In the genomic region with DNA sequence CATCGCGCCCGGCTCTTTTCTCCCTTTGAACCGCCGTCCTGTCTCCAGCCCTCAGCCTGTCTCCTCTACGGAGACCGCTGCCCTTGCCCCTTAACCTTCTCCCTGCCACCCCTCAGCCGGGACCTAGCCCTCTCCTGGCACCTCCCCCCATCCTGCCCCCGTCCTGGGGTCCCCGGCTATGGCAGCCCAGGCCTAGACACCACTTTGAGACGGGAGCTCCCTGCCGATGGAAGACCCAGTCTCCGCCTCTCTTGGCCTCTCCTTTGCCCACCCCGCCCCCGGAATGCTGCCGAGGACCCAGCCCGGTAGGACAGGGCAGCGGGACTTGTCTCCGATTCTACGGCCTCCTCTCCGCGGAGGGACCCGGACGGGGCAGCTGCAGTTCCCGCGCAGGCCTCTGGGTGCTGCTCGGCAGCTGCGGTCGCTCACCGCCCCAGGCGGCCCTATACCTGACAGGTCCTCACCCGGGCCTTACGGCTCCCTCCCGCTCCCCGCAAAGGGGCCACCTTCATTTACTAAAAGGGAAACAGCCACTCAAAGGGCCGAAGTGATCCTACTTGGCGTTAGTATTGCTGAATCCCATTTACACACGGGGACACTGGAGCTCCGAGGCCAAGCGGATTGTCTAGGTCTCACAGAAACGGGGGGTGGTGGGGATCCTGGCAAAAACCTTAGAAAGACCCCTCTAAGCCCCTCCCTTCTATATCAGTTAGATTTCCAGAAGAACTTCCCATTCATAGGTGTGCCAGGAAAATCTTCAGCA, we compare ENCODE assay signal across 8 cellular contexts. TPM values are rescaled to one million over a fixed set of nuclear protein-coding genes. Genes with fewer than 3 reads are reported as not detected.
A peak's percentile ranks its signal among the peaks of the same experiment; 100 is the strongest.
DNase-seq lines count a peak whose midpoint lies in the region; ATAC-seq and TF ChIP-seq lines count a peak whose summit lies in the region.

No MANE protein-coding gene starts in this region.

- H3K36me3 Mint-ChIP-seq in activated naive CD8-positive, alpha-beta T cell treated with anti-CD3 and anti-CD28 coated beads for 36 hours, result no peaks in the 10 kb centered on the region

- H3K4me1 ChIP-seq in heart right ventricle (peaks cover 0 to 9% (median 7%) of the 10 kb centered on the region in 9 donors), psoas muscle (peaks cover 7% of the 10 kb centered on the region)

- H3K27me3 ChIP-seq in heart right ventricle (peaks cover 3 to 73% (median 58%) of the 10 kb centered on the region in 7 donors), psoas muscle (ENCODE audit: insufficient read depth in 3 of 3, low read length in 2 of 3) (peaks cover 0 to 35% (median 5%) of the 10 kb centered on the region in 3 donors)

- H3K4me3 ChIP-seq in heart right ventricle (peak overlapping the region in 1 of 10 donors; percentile 17), psoas muscle (no peak overlapping the region)

- H3K4me3 Mint-ChIP-seq in activated naive CD8-positive, alpha-beta T cell treated with anti-CD3 and anti-CD28 coated beads for 36 hours, result no peak overlapping the region

- H3K36me3 ChIP-seq in heart right ventricle, result no peaks in the 10 kb centered on the region
- H3K36me3 ChIP-seq in psoas muscle (ENCODE audit: insufficient read depth in 1 of 2, low read depth in 1 of 2), result no peaks in the 10 kb centered on the region

- 5 to 6% methylated on average over 41 of the region's 41 CpGs for WGBS in heart right ventricle, 2 donors
- 5 to 6% (median 5%) methylated on average over 39 to 41 of the region's 41 CpGs for WGBS in psoas muscle, 3 donors

- H3K9me3 Mint-ChIP-seq in activated naive CD8-positive, alpha-beta T cell treated with anti-CD3 and anti-CD28 coated beads for 36 hours, result no peaks in the 10 kb centered on the region

- TF ChIP-seq CTCF in heart right ventricle (IDR thresholded peaks at IDR 0.05), result peak; percentile 89 to 100 (median 96)
- TF ChIP-seq CTCF in psoas muscle (IDR thresholded peaks at IDR 0.05), result peak; percentile 96

- no peak overlapping the region for H3K27ac ChIP-seq in heart right ventricle
- H3K27ac ChIP-seq in psoas muscle, result no peak overlapping the region

- no peak overlapping the region for H3K27ac Mint-ChIP-seq in activated naive CD8-positive, alpha-beta T cell treated with anti-CD3 and anti-CD28 coated beads for 36 hours

- peaks cover 4% of the 10 kb centered on the region for H3K4me1 Mint-ChIP-seq in activated naive CD8-positive, alpha-beta T cell treated with anti-CD3 and anti-CD28 coated beads for 36 hours

- intact Hi-C loops in heart right ventricle (cut with DNase I), result loop anchor here in 9 of 10 donors (1.0 to 10.0 kb wide), 5 partner anchors 116 to 204 kb away; partner anchors contain the start of gene DLX3 (in 5 of the 9)
- intact Hi-C loops in psoas muscle (cut with DNase I), result loop anchor here (2.0 to 5.0 kb wide), 2 partner anchors 116 to 117 kb away; partner anchors contain the start of gene DLX3 (in 1 of the 2)

- H3K9me3 ChIP-seq in heart right ventricle (no peaks in the 10 kb centered on the region), psoas muscle (no peaks in the 10 kb centered on the region)

- peak; percentile 64 for ATAC-seq in GM18505 (IDR thresholded peaks at IDR 0.05; ENCODE audit: unreplicated experiment)
- ATAC-seq in heart right ventricle, result peak; percentile 83 to 93 (median 91)
- peak; percentile 91 to 98 (median 96) for ATAC-seq in psoas muscle
- ATAC-seq in GM21423 (IDR thresholded peaks at IDR 0.05; ENCODE audit: unreplicated experiment), result no peak

- H3K27me3 Mint-ChIP-seq in activated naive CD8-positive, alpha-beta T cell treated with anti-CD3 and anti-CD28 coated beads for 36 hours, result peaks cover 44% of the 10 kb centered on the region

- no peak for TF ChIP-seq POLR2A in GM18505 (IDR thresholded peaks at IDR 0.05; ENCODE audit: borderline replicate concordance, extremely low read depth, insufficient read depth, insufficient read length)

- DNase-seq in A172 (ENCODE audit: low spot score) (peak; percentile 58), LoVo (ENCODE audit: low spot score) (peak; percentile 76), SW480 (ENCODE audit: low spot score) (peak; percentile 85), heart right ventricle (peak; percentile 61 to 76), psoas muscle (peak; percentile 71 to 86)
- DNase-seq in activated naive CD8-positive, alpha-beta T cell treated with anti-CD3 and anti-CD28 coated beads for 36 hours, result peak; percentile 80

RNA-seq across cellular contexts. Expression of gene TAC4, which starts 32.6 kb away (rescaled TPM):
- not detected in 2 replicates for total RNA-seq in A172 (2014; rRNA removed; shearing (Covaris generic))
- total RNA-seq in activated naive CD8-positive, alpha-beta T cell treated with anti-CD3 and anti-CD28 coated beads for 36 hours, result not detected
- total RNA-seq in heart right ventricle (1 to 10 TPM in 1 of 10 donors, under 1 TPM in 2, not detected in 7; 0.78 to 2.7 (median 0.94) TPM), psoas muscle (not detected)
- polyA plus RNA-seq in heart right ventricle (not detected), psoas muscle (not detected)
